In the genomic region with DNA sequence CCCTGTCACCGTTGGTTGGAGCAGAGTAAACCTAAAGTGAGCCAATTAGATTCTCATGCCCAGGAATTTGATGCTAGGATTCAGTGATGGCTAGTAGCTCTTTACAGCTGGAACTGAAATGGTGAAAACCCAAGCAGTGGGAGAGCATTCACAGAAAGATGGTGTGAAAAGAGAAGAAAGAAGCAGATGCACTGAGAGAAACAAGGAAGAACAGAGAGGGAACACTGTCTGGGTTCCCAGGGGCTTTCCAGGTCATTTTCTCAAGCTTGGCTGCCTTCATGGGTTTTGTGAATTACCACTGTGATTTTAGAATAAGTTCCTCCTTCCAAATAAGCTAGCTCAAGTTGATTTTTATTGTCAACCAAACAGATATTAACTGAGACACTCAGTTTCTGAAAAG, we compare ENCODE assay signal across 17 cellular contexts.
"Had no signal": no experiment of that assay in that cellular context is flagged by ENCODE, and none has a peak within 500 bp of the region (broad histone marks: within the 10 kb centered on the region; RNA-seq: fewer than 3 reads in every experiment).

No MANE protein-coding gene starts in this region.

- H3K27ac ChIP-seq: body of pancreas, hepatocyte, parathyroid adenoma, stomach, thoracic aorta had no signal

- H3K36me3 ChIP-seq: stomach, thoracic aorta had no signal

- H3K4me3 ChIP-seq: body of pancreas, hepatocyte, stomach, thoracic aorta had no signal

- FAIRE-seq: kidney had no signal

- H3K27me3 Mint-ChIP-seq: central memory CD8-positive, alpha-beta T cell; dendritic cell treated with granulocyte-macrophage colony-stimulating factor and Interleukin-4, amounts not matched to agents 40 ng/mL and 50 ng/mL, for 4 days had no signal

- H3K27ac Mint-ChIP-seq: activated CD8-positive, alpha-beta T cell treated with anti-CD3 and anti-CD28 coated beads, Interleukin-2, amount 10 ng/mL, durations not matched to agents 7 days and 5 days; activated naive CD4-positive, alpha-beta T cell treated with anti-CD3 and anti-CD28 coated beads, Interleukin-2, amount 10 ng/mL, durations not matched to agents 7 days and 5 days; activated T-helper 2 cell treated with anti-CD3 and anti-CD28 coated beads, Interferon-gamma antibody, Interleukin-2, Interleukin-4, amounts not matched to agents 10 μg/mL and 5 μg/mL and 100 μg/mL, durations not matched to agents 14 hours and 24 hours and 36 hours; dendritic cell treated with granulocyte-macrophage colony-stimulating factor and Interleukin-4, amounts not matched to agents 40 ng/mL and 50 ng/mL, for 4 days had no signal

- ATAC-seq: activated CD8-positive, alpha-beta T cell treated with anti-CD3 and anti-CD28 coated beads, Interleukin-2, amount 10 ng/mL, durations not matched to agents 7 days and 5 days; body of pancreas had no signal

- H3K4me1 Mint-ChIP-seq: activated naive CD4-positive, alpha-beta T cell treated with anti-CD3 and anti-CD28 coated beads, Interleukin-2, amount 10 ng/mL, durations not matched to agents 7 days and 5 days; central memory CD8-positive, alpha-beta T cell had no signal

- H3K9ac ChIP-seq: parathyroid adenoma had no signal

- H3K36me3 Mint-ChIP-seq: activated naive CD4-positive, alpha-beta T cell treated with anti-CD3 and anti-CD28 coated beads, Interleukin-2, amount 10 ng/mL, durations not matched to agents 7 days and 5 days had no signal

- DNase-seq: activated CD8-positive, alpha-beta memory T cell treated with anti-CD3 and anti-CD28 coated beads, Interleukin-2, amount 50 U/mL, for 48 hours; activated CD8-positive, alpha-beta T cell treated with anti-CD3 and anti-CD28 coated beads, Interleukin-2, amount 10 ng/mL, durations not matched to agents 7 days and 5 days; activated naive CD4-positive, alpha-beta T cell treated with anti-CD3 and anti-CD28 coated beads, Interleukin-2, amount 10 ng/mL, durations not matched to agents 7 days and 5 days; amniotic stem cell; body of pancreas; kidney; left ventricle myocardium superior; mesendoderm; stimulated activated CD4-positive, alpha-beta T cell treated with anti-CD3 and anti-CD28 coated beads, Interleukin-4, amount 100 ng/mL, for 4 hours; stomach; T1000 had no signal

- H3K27me3 ChIP-seq: body of pancreas, hepatocyte, stomach had no signal

- H3K9me3 ChIP-seq: body of pancreas, stomach, thoracic aorta had no signal

- H3K9me3 Mint-ChIP-seq: activated naive CD4-positive, alpha-beta T cell treated with anti-CD3 and anti-CD28 coated beads, Interleukin-2, amount 10 ng/mL, durations not matched to agents 7 days and 5 days; activated T-helper 2 cell treated with anti-CD3 and anti-CD28 coated beads, Interferon-gamma antibody, Interleukin-2, Interleukin-4, amounts not matched to agents 10 μg/mL and 5 μg/mL and 100 μg/mL, durations not matched to agents 14 hours and 24 hours and 36 hours; central memory CD8-positive, alpha-beta T cell; dendritic cell treated with granulocyte-macrophage colony-stimulating factor and Interleukin-4, amounts not matched to agents 40 ng/mL and 50 ng/mL, for 4 days had no signal

- H3K4me3 Mint-ChIP-seq: activated CD8-positive, alpha-beta T cell treated with anti-CD3 and anti-CD28 coated beads, Interleukin-2, amount 10 ng/mL, durations not matched to agents 7 days and 5 days; activated naive CD4-positive, alpha-beta T cell treated with anti-CD3 and anti-CD28 coated beads, Interleukin-2, amount 10 ng/mL, durations not matched to agents 7 days and 5 days; central memory CD8-positive, alpha-beta T cell; dendritic cell treated with granulocyte-macrophage colony-stimulating factor and Interleukin-4, amounts not matched to agents 40 ng/mL and 50 ng/mL, for 4 days had no signal

- H3K4me1 ChIP-seq: body of pancreas, parathyroid adenoma, stomach had no signal
